11 cellular contexts compared by ENCODE assay signal in the genomic region with DNA sequence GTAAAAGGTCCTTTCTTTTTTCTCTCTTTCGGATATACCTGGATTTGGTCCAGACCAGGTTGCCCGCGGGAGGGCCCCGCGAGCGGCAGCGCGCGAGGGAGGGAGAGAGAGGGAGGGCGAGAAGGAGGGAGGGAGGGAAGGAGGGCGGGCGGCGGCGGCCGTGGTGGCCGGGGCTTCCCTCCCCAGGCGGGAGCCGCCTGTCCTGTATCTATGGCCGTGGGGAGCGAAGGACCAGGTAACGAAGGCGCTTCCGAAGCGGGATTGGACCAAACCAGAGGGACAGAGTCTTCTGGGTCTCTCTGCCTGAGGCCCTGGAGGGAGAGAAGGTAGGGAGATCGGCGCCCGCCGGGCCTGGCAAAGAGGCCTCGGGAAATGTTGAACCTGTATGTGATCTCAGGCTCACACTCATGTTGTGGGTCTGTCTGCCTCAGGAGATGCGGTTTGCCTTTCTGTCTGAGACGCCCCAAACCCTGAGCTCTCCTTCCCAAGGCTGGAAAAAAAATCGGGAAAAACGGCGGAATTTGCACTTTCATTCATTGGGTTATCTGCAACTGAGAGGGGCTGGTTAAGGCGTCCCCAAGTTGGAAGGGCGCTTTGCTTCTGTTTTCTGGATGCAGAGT. TPM values are rescaled to one million over a fixed set of nuclear protein-coding genes. Genes with fewer than 3 reads are reported as not detected.
DNase-seq lines count a peak whose midpoint lies in the region; ATAC-seq and TF ChIP-seq lines count a peak whose summit lies in the region.
"Had no signal": no experiment of that assay in that cellular context is flagged by ENCODE, and none has a peak within 500 bp of the region (broad histone marks: within the 10 kb centered on the region; RNA-seq: fewer than 3 reads in every experiment).

No MANE protein-coding gene starts in this region.

- no peak overlapping the region for H2AFZ ChIP-seq in Karpas-422 (ENCODE audit: low read length)

- H3K4me1 Mint-ChIP-seq in CD4-positive, alpha-beta memory T cell: peaks cover 17 to 71% (median 30%) of the 10 kb centered on the region in 4 donors
- peaks cover 20% of the 10 kb centered on the region for H3K4me1 Mint-ChIP-seq in chondrocyte (ENCODE audit: low read depth)

- H3K4me1 ChIP-seq in CD4-positive, alpha-beta memory T cell (ENCODE audit: insufficient read depth, low read length): peaks cover 36% of the 10 kb centered on the region
- H3K4me1 ChIP-seq in Karpas-422 (ENCODE audit: low read length): peaks cover 15% of the 10 kb centered on the region
- H3K4me1 ChIP-seq in ovary (ENCODE audit: insufficient read depth): peaks cover 8% of the 10 kb centered on the region
- H3K4me1 ChIP-seq: prostate gland had no signal

- 7 to 9% (median 8%) methylated on average over 36 of the region's 36 CpGs for WGBS in ovary, 3 donors

- H3K4me3 Mint-ChIP-seq in CD4-positive, alpha-beta memory T cell: peak overlapping the region; percentile 68 to 89 (median 80)
- peak overlapping the region; percentile 69 for H3K4me3 Mint-ChIP-seq in chondrocyte (ENCODE audit: unreplicated experiment)

- H3K36me3 Mint-ChIP-seq in CD4-positive, alpha-beta memory T cell: no peaks in the 10 kb centered on the region
- H3K36me3 Mint-ChIP-seq in chondrocyte (ENCODE audit: low read depth): peaks cover 5% of the 10 kb centered on the region

- H3K27me3 Mint-ChIP-seq in CD4-positive, alpha-beta memory T cell: peaks cover 77 to 84% of the 10 kb centered on the region in 2 donors
- H3K27me3 Mint-ChIP-seq in chondrocyte (ENCODE audit: low read depth): peaks cover 88% of the 10 kb centered on the region

- no peaks in the 10 kb centered on the region for H3K36me3 ChIP-seq in CD4-positive, alpha-beta memory T cell (ENCODE audit: insufficient read depth, low read length)
- no peaks in the 10 kb centered on the region for H3K36me3 ChIP-seq in Karpas-422 (ENCODE audit: insufficient read depth, low read length)
- H3K36me3 ChIP-seq in ovary: no peaks in the 10 kb centered on the region
- H3K36me3 ChIP-seq: prostate gland had no signal

- H3K9ac ChIP-seq in Karpas-422 (ENCODE audit: low read length): no peak overlapping the region; the same call in 1 of the 2 replicates

- no peaks in the 10 kb centered on the region for H3K9me2 ChIP-seq in Karpas-422 (replicated peaks; ENCODE audit: insufficient read depth, low read length)

- intact Hi-C loops in CD4-positive, alpha-beta memory T cell (cut with micrococcal nuclease): loop anchor here (10.0 kb wide), 1 partner anchor 360 kb away; no protein-coding TSS in a partner anchor
- intact Hi-C loops in ovary (cut with DNase I): loop anchor here in 1 of 4 donors (10.0 kb wide), 1 partner anchor 360 kb away; no protein-coding TSS in a partner anchor

- H3K9me3 Mint-ChIP-seq in CD4-positive, alpha-beta memory T cell: peaks cover 0 to 11% (median 1%) of the 10 kb centered on the region in 8 donors
- no peaks in the 10 kb centered on the region for H3K9me3 Mint-ChIP-seq in chondrocyte (ENCODE audit: low read depth)

- CTCF ChIA-PET in CD4-positive, alpha-beta memory T cell (lab: Charles Lee; ENCODE audit: partially characterized antibody): no interaction called here

- POLR2A ChIA-PET in CD4-positive, alpha-beta memory T cell (lab: Charles Lee; ENCODE audit: partially characterized antibody): interaction anchor here (0.6 kb wide), 1 partner anchor 39 kb away, joined by 3 read pairs; no protein-coding TSS in a partner anchor

- H3K27ac ChIP-seq in CD4-positive, alpha-beta memory T cell (ENCODE audit: low read depth, low read length): no peak overlapping the region
- H3K27ac ChIP-seq in Karpas-422 (ENCODE audit: low read length): no peak overlapping the region
- peak overlapping the region in 1 of 2 donors; percentile 72 for H3K27ac ChIP-seq in ovary
- H3K27ac ChIP-seq: prostate gland had no signal

- no peaks in the 10 kb centered on the region for H3K79me2 ChIP-seq in Karpas-422 (ENCODE audit: low read length)

- no peak for TF ChIP-seq EP300 in ovary (IDR thresholded peaks at IDR 0.05)

- no peak for DNase-seq in CD4-positive, alpha-beta memory T cell
- DNase-seq in Karpas-422: no peak
- DNase-seq in chondrocyte (ENCODE audit: low spot score): no peak
- no peak for DNase-seq in ovary
- no peak for DNase-seq in middle frontal gyrus (ENCODE audit: extremely low spot score, low spot score)
- DNase-seq in NCI-H1105 treated with DMSO at 0.1 percent for 48 hours (lab: John Stamatoyannopoulos, UW): no peak
- DNase-seq in NCI-H187 treated with DMSO at 0.1 percent for 48 hours (lab: John Stamatoyannopoulos, UW): no peak

- peaks cover 93% of the 10 kb centered on the region for H3K27me3 ChIP-seq in CD4-positive, alpha-beta memory T cell (ENCODE audit: insufficient read depth, low read length)
- no peaks in the 10 kb centered on the region for H3K27me3 ChIP-seq in Karpas-422 (ENCODE audit: low read length)
- H3K27me3 ChIP-seq in ovary: no peaks in the 10 kb centered on the region

- TF ChIP-seq CTCF in chondrocyte (IDR thresholded peaks at IDR 0.05) (no peak), ovary (IDR thresholded peaks at IDR 0.05) (no peak)

- H3K4me2 ChIP-seq in Karpas-422 (ENCODE audit: low read depth, low read length, poor library complexity, severe bottlenecking): peak overlapping the region; percentile 60

- peak overlapping the region in 3 of 7 donors; percentile 23 to 80 (median 77) for H3K27ac Mint-ChIP-seq in CD4-positive, alpha-beta memory T cell
- H3K27ac Mint-ChIP-seq in chondrocyte (ENCODE audit: unreplicated experiment): no peak overlapping the region

- TF ChIP-seq POLR2A in ovary (IDR thresholded peaks at IDR 0.05): no peak

- ATAC-seq in GM19324 (IDR thresholded peaks at IDR 0.05; ENCODE audit: low FRiP score, unreplicated experiment): no peak

- H3K4me3 ChIP-seq in CD4-positive, alpha-beta memory T cell (ENCODE audit: low read length in 2 of 2): peak overlapping the region; percentile 29 to 64
- H3K4me3 ChIP-seq in Karpas-422 (ENCODE audit: low read length) (peak overlapping the region; percentile 57; the same call in 1 of the 2 replicates), ovary (peak overlapping the region; percentile 21)

- no peaks in the 10 kb centered on the region for H4K20me1 ChIP-seq in Karpas-422 (ENCODE audit: insufficient read depth, low read depth, low read length)

- H3K9me3 ChIP-seq in CD4-positive, alpha-beta memory T cell (ENCODE audit: control insufficient read depth in 1 of 2, low read length in 2 of 2): no peaks in the 10 kb centered on the region
- no peaks in the 10 kb centered on the region for H3K9me3 ChIP-seq in Karpas-422 (ENCODE audit: low read length)
- no peaks in the 10 kb centered on the region for H3K9me3 ChIP-seq in ovary
- H3K9me3 ChIP-seq: prostate gland had no signal

RNA-seq across cellular contexts. Expression of a gene that starts 5.2 kb away (rescaled TPM):
- total RNA-seq in CD4-positive, alpha-beta memory T cell: not detected
- not detected for polyA plus RNA-seq in CD4-positive, alpha-beta memory T cell
- not detected in 2 replicates for total RNA-seq in Karpas-422 (2014; rRNA removed; shearing (Covaris generic); ENCODE audit: low replicate concordance)
- total RNA-seq in chondrocyte: not detected in 3 replicates
- total RNA-seq in ovary: 1 to 10 TPM in 2 of 7 donors, under 1 TPM in 4, not detected in 1; 0.26 to 3.9 (median 0.51) TPM
- polyA plus RNA-seq in ovary: 10 to 100 TPM in 1 of 2 donors, 1 to 10 TPM in 1; 3.4 to 15.0 TPM
- total RNA-seq: temporal lobe had no signal

RNA-seq across cellular contexts. Expression of a gene that starts 9.9 kb away (rescaled TPM):
- not detected for total RNA-seq in CD4-positive, alpha-beta memory T cell
- not detected for polyA plus RNA-seq in CD4-positive, alpha-beta memory T cell
- total RNA-seq in Karpas-422 (2014; rRNA removed; shearing (Covaris generic); ENCODE audit: low replicate concordance): not detected in 2 replicates
- total RNA-seq in chondrocyte (not detected in 3 replicates), ovary (1 to 10 TPM in 2 of 7 donors, under 1 TPM in 3, not detected in 2; 0.15 to 5.0 (median 0.23) TPM)
- 10 to 100 TPM in 1 of 2 donors, 1 to 10 TPM in 1; 2.0 to 15.4 TPM for polyA plus RNA-seq in ovary
- total RNA-seq: temporal lobe had no signal

RNA-seq across cellular contexts. Expression of a gene that starts 14.0 kb away (rescaled TPM):
- total RNA-seq in CD4-positive, alpha-beta memory T cell: not detected
- not detected for polyA plus RNA-seq in CD4-positive, alpha-beta memory T cell
- total RNA-seq in Karpas-422 (2014; rRNA removed; shearing (Covaris generic); ENCODE audit: low replicate concordance): not detected in 2 replicates
- not detected in 3 replicates for total RNA-seq in chondrocyte
- 10 to 100 TPM in 1 of 7 donors, 1 to 10 TPM in 5, under 1 TPM in 1; 0.34 to 13.9 (median 7.7) TPM for total RNA-seq in ovary
- polyA plus RNA-seq in ovary: 10 to 100 TPM in 1 of 2 donors, 1 to 10 TPM in 1; 3.2 to 19.4 TPM
- total RNA-seq: temporal lobe had no signal

RNA-seq across cellular contexts. Expression of a gene that starts 20.0 kb away (rescaled TPM):
- total RNA-seq in CD4-positive, alpha-beta memory T cell: not detected
- polyA plus RNA-seq in CD4-positive, alpha-beta memory T cell: not detected
- 0.07 TPM in 1 of 2 replicates, not detected in the other for total RNA-seq in Karpas-422 (2014; rRNA removed; shearing (Covaris generic); ENCODE audit: low replicate concordance)
- total RNA-seq in chondrocyte (not detected in 3 replicates), ovary (under 1 TPM in 2 of 7 donors, not detected in 5; 0.24 to 0.32 TPM)
- polyA plus RNA-seq in ovary: 1 to 10 TPM in 1 of 2 donors, under 1 TPM in 1; 0.02 to 1.2 TPM
- total RNA-seq: temporal lobe had no signal
- polyA plus RNA-seq: esophagus had no signal

RNA-seq across cellular contexts. Expression of a gene that starts 21.9 kb away (rescaled TPM):
- total RNA-seq in CD4-positive, alpha-beta memory T cell: not detected
- not detected for polyA plus RNA-seq in CD4-positive, alpha-beta memory T cell
- total RNA-seq in Karpas-422 (2014; rRNA removed; shearing (Covaris generic); ENCODE audit: low replicate concordance): not detected in 2 replicates
- total RNA-seq in chondrocyte: not detected in 3 replicates
- 1 to 10 TPM in 1 of 7 donors, not detected in 6; 1.1 TPM for total RNA-seq in ovary
- under 1 TPM in 1 of 2 donors, not detected in 1; 0.12 TPM for polyA plus RNA-seq in ovary
- total RNA-seq: prostate gland, temporal lobe had no signal
- polyA plus RNA-seq: esophagus had no signal
